In the genomic region with DNA sequence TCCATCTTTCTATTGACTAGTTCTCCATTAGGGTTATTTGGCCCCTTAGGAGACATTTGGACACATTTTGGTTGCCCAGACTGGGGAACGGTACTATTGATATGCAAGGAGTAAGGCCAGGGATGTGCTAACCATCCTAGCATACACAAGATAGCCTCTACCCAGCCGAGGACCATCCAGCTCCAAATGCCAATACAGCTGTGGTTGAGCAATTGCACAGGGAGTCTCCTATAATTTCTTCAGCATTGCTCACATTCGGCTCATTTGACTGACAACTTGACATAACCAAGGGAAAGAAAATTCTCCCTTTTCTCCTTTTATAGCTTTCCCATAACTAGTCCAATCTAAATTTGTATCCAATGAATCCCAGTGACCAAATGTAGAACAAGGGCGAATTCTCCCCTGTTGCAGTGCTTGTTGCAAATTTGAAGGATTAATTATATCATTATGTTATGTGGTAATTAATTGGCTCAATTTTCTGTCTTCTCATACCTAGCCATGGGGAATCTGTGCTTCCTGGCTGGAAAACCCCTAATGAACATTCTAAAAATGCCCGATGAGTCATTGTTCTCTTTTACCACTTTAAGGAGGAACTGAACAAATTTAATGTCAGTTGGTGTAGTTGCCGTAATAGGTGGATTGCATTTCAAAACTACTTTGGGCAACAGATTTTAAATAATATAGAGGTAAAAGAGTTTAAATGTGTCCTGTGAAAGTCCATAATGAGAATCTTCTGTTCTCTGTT, we compare ENCODE assay signal across 5 cellular contexts.
DNase-seq lines count a peak whose midpoint lies in the region; ATAC-seq, FAIRE-seq and TF ChIP-seq lines count a peak whose summit lies in the region.
"Not testable (repeated sequence)": the region's sequence is repeated elsewhere in the genome, so short reads cannot be mapped to it uniquely, and the experiment has no call there.

No MANE protein-coding gene starts in this region.

- not testable (repeated sequence) for TF ChIP-seq CTCF in RWPE2 (IDR thresholded peaks at IDR 0.05; ENCODE audit: poor library complexity, severe bottlenecking); endothelial cell of umbilical vein (IDR thresholded peaks at IDR 0.05; ENCODE audit: extremely low read depth in 1 of 2, insufficient read depth in 1 of 2, low read depth in 1 of 2, low read length in 2 of 2); foreskin keratinocyte (conservative IDR thresholded peaks at IDR 0.05)

- intact Hi-C loops in endothelial cell of umbilical vein (cut with micrococcal nuclease), result not testable (repeated sequence)

- not testable (repeated sequence) for H3K4me1 ChIP-seq in RWPE2 (ENCODE audit: insufficient read depth, poor library complexity, severe bottlenecking); endothelial cell of umbilical vein (ENCODE audit: control insufficient read depth, extremely low read depth, insufficient read depth, low read length); foreskin keratinocyte

- H3K4me3 ChIP-seq in RWPE2 (ENCODE audit: severe bottlenecking); endothelial cell of umbilical vein (replicated peaks in 1 of 3; ENCODE audit: insufficient read depth in 1 of 3, low read depth in 1 of 3, low read length in 3 of 3): not testable (repeated sequence)

- peak overlapping the region; percentile 70 for H3K27ac ChIP-seq in RWPE2 (ENCODE audit: poor library complexity, severe bottlenecking)
- not testable (repeated sequence) for H3K27ac ChIP-seq in endothelial cell of umbilical vein (ENCODE audit: insufficient read depth, low read depth, low read length); foreskin keratinocyte

- H3K9me3 ChIP-seq in RWPE2 (ENCODE audit: severe bottlenecking); endothelial cell of umbilical vein (replicated peaks; ENCODE audit: control insufficient read depth, insufficient read depth, low read length): not testable (repeated sequence)

- H3K79me2 ChIP-seq in endothelial cell of umbilical vein (ENCODE audit: control insufficient read depth, insufficient read depth, low read length), result not testable (repeated sequence)

- ATAC-seq in GM18868 (IDR thresholded peaks at IDR 0.05; ENCODE audit: unreplicated experiment) (peak; percentile 90), HG03432 (IDR thresholded peaks at IDR 0.05; ENCODE audit: unreplicated experiment) (peak; percentile 58), RWPE2 (ENCODE audit: low read depth) (peak; percentile 81), foreskin keratinocyte (peak; percentile 87)

- H3K36me3 ChIP-seq in RWPE2 (ENCODE audit: low read depth); endothelial cell of umbilical vein (ENCODE audit: control insufficient read depth in 2 of 2, extremely low read depth in 1 of 2, insufficient read depth in 2 of 2, low read length in 2 of 2): not testable (repeated sequence)

- not testable (repeated sequence) for TF ChIP-seq POLR2A in endothelial cell of umbilical vein (IDR thresholded peaks at IDR 0.05; ENCODE audit: low read depth, low read length)

- dilution Hi-C loops in endothelial cell of umbilical vein (cut with MboI; ENCODE audit: extremely low pct_ligation_motif_present, low sequenced_read_pairs), result not testable (repeated sequence)

- H3K9me1 ChIP-seq in endothelial cell of umbilical vein (replicated peaks; ENCODE audit: control insufficient read depth, extremely low read depth, insufficient read depth, low read length), result not testable (repeated sequence)

- H2AFZ ChIP-seq in endothelial cell of umbilical vein (ENCODE audit: low read depth, low read length), result not testable (repeated sequence)

- H3K9ac ChIP-seq in endothelial cell of umbilical vein (replicated peaks; ENCODE audit: extremely low read depth, insufficient read depth, low read length), result not testable (repeated sequence)

- CTCF ChIA-PET in endothelial cell of umbilical vein (lab: Charles Lee), result not testable (repeated sequence)

- not testable (repeated sequence) for BruUV-seq in endothelial cell of umbilical vein (replicated peaks; lab: Mats Ljungman, UMichigan)

- FAIRE-seq in endothelial cell of umbilical vein (lab: Jason Lieb, UNC), result peak; percentile 48

- not testable (repeated sequence) for DNase-seq in RWPE2 (ENCODE audit: low spot score); endothelial cell of umbilical vein (ENCODE audit: low read depth, low spot score); foreskin keratinocyte

- POLR2A ChIA-PET in endothelial cell of umbilical vein (lab: Charles Lee), result not testable (repeated sequence)

- H3K4me2 ChIP-seq in endothelial cell of umbilical vein (ENCODE audit: insufficient read depth, low read length), result not testable (repeated sequence)

- not testable (repeated sequence) for H4K20me1 ChIP-seq in endothelial cell of umbilical vein (replicated peaks; ENCODE audit: control insufficient read depth, extremely low read depth, insufficient read depth, low read length)

- not testable (repeated sequence) for H3K27me3 ChIP-seq in RWPE2 (ENCODE audit: insufficient read depth, poor library complexity, severe bottlenecking); endothelial cell of umbilical vein (ENCODE audit: control insufficient read depth in 2 of 2, insufficient read depth in 2 of 2, low read length in 2 of 2); foreskin keratinocyte
